Comparison of ENCODE assay signal across 8 cellular contexts in the genomic region with DNA sequence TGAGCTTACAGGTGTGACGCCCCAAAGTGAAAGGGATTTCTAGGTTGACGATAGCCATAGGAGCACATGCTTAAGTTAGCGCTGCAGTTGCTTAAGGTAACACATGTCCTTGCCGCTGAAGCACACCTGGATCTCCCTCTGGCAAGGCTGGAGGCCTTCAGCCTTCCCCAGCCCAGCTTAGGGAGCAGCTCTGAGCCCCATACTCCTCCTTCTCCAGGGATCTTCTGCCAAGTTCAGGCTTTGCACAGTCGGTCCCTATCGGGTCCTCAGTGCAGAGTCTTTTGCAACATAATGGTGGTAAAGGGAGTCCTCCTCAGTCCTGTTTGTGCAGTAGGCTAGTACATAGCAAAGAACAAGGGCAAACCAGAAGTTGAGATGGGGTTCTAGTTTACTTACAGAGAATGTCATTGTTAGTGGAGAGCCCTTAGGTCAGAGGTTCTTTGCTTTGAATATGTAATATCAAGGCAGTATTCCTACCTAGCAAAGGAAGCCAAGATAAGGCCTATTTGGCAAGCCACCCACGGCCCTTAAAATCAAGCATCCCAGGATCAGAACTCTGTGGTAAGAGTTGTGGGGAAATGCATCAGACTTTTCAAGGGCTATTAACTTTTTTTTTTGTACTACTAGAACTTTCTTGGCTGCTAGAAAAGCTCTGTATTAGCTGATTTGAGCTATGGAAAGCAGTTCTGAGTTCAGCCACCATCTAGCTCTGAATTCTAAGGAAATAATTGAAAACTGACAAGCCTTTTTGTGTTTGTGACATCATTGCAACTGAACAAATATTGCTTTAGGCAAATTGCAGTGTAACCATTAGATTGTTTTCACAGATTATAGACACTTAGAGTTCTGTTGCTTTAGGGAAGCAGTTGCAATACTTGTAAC. TPM values are rescaled to one million over a fixed set of nuclear protein-coding genes. Genes with fewer than 3 reads are reported as not detected.
A peak's percentile ranks its signal among the peaks of the same experiment; 100 is the strongest.
DNase-seq lines count a peak whose midpoint lies in the region; ATAC-seq lines count a peak whose summit lies in the region.

No MANE protein-coding gene starts in this region.

- H3K27me3 Mint-ChIP-seq in activated naive CD8-positive, alpha-beta T cell treated with anti-CD3 and anti-CD28 coated beads, Interleukin-2, amount 10 ng/mL, durations not matched to agents 7 days and 5 days = no peaks in the 10 kb centered on the region

- H3K27ac ChIP-seq in subcutaneous abdominal adipose tissue (ENCODE audit: low read depth, low read length) = peak overlapping the region; percentile 87

- ATAC-seq in activated naive CD8-positive, alpha-beta T cell treated with anti-CD3 and anti-CD28 coated beads, Interleukin-2, amount 10 ng/mL, durations not matched to agents 7 days and 5 days (ENCODE audit: low read depth) = no peak

- H3K9me3 Mint-ChIP-seq in activated naive CD8-positive, alpha-beta T cell treated with anti-CD3 and anti-CD28 coated beads, Interleukin-2, amount 10 ng/mL, durations not matched to agents 7 days and 5 days = no peaks in the 10 kb centered on the region

- peak overlapping the region; percentile 38 for H3K4me3 Mint-ChIP-seq in activated naive CD8-positive, alpha-beta T cell treated with anti-CD3 and anti-CD28 coated beads, Interleukin-2, amount 10 ng/mL, durations not matched to agents 7 days and 5 days

- H3K9me3 ChIP-seq in iPS-18c (ENCODE audit: control insufficient read depth, insufficient read depth, low read length) (no peaks in the 10 kb centered on the region), subcutaneous abdominal adipose tissue (ENCODE audit: control insufficient read depth in 5 of 5, low read length in 5 of 5) (no peaks in the 10 kb centered on the region)

- peak overlapping the region in 3 of 5 donors; percentile 72 to 76 (median 75) for H3K9ac ChIP-seq in subcutaneous abdominal adipose tissue (ENCODE audit: low read length in 5 of 5)

- no peaks in the 10 kb centered on the region for H3K27me3 ChIP-seq in subcutaneous abdominal adipose tissue (ENCODE audit: control insufficient read depth in 5 of 5, insufficient read depth in 4 of 5, low read length in 5 of 5)

- H3K27ac Mint-ChIP-seq in activated naive CD8-positive, alpha-beta T cell treated with anti-CD3 and anti-CD28 coated beads, Interleukin-2, amount 10 ng/mL, durations not matched to agents 7 days and 5 days = no peak overlapping the region

- H3K36me3 Mint-ChIP-seq in activated naive CD8-positive, alpha-beta T cell treated with anti-CD3 and anti-CD28 coated beads, Interleukin-2, amount 10 ng/mL, durations not matched to agents 7 days and 5 days = no peaks in the 10 kb centered on the region

- POLR2A ChIA-PET in activated naive CD8-positive, alpha-beta T cell treated with anti-CD3 and anti-CD28 coated beads, Interleukin-2, amount 10 ng/mL, durations not matched to agents 7 days and 5 days (lab: Charles Lee) = no interaction called here

- H3K36me3 ChIP-seq in subcutaneous abdominal adipose tissue (ENCODE audit: control insufficient read depth in 5 of 5, insufficient read depth in 5 of 5, low read length in 5 of 5) = peaks cover 0 to 3% (median 0%) of the 10 kb centered on the region in 5 donors

- H3K4me3 ChIP-seq in iPS-18c (ENCODE audit: insufficient read depth, low read depth, low read length) (peak overlapping the region; percentile 58; the same call in 1 of the 2 replicates), subcutaneous abdominal adipose tissue (ENCODE audit: low read depth in 1 of 5, low read length in 5 of 5) (peak overlapping the region in 4 of 5 donors; percentile 69 to 81 (median 78))

- peaks cover 2 to 54% (median 30%) of the 10 kb centered on the region in 5 donors for H3K4me1 ChIP-seq in subcutaneous abdominal adipose tissue (ENCODE audit: control insufficient read depth in 5 of 5, insufficient read depth in 5 of 5, low read length in 5 of 5)

- DNase-seq in NCI-H1105 treated with DMSO at 0.1 percent for 48 hours (lab: John Stamatoyannopoulos, UW) (peak; percentile 1), NCI-H1105 (lab: John Stamatoyannopoulos, UW) (no peak), DMS153 (lab: John Stamatoyannopoulos, UW) (no peak), Kasumi-1 (lab: John Stamatoyannopoulos, UW) (no peak), NOMO-1 treated with DMSO at 0.1 percent for 48 hours (lab: John Stamatoyannopoulos, UW; ENCODE audit: unreplicated experiment) (no peak)
- DNase-seq in activated naive CD8-positive, alpha-beta T cell treated with anti-CD3 and anti-CD28 coated beads, Interleukin-2, amount 10 ng/mL, durations not matched to agents 7 days and 5 days = no peak

- H3K4me1 Mint-ChIP-seq in activated naive CD8-positive, alpha-beta T cell treated with anti-CD3 and anti-CD28 coated beads, Interleukin-2, amount 10 ng/mL, durations not matched to agents 7 days and 5 days = peaks cover 21% of the 10 kb centered on the region

RNA-seq across cellular contexts. Expression of a gene that starts 1.4 kb away (rescaled TPM):
- total RNA-seq in activated naive CD8-positive, alpha-beta T cell treated with anti-CD3 and anti-CD28 coated beads, Interleukin-2, amount 10 ng/mL, durations not matched to agents 7 days and 5 days = 10 to 100 TPM in 1 of 2 experiments, 1 to 10 TPM in 1; 9.3 to 12.4 TPM

RNA-seq across cellular contexts. Expression of a gene that starts 21.1 kb away (rescaled TPM):
- total RNA-seq in activated naive CD8-positive, alpha-beta T cell treated with anti-CD3 and anti-CD28 coated beads, Interleukin-2, amount 10 ng/mL, durations not matched to agents 7 days and 5 days = 10 to 100 TPM; 15.8 to 16.5 TPM
